19 cellular contexts compared by ENCODE assay signal in genomic region chr6:17098538-17098937, GRCh38. TPM values are rescaled to one million over a fixed set of nuclear protein-coding genes. Genes with fewer than 3 reads are reported as not detected.
DNase-seq lines count a peak whose midpoint lies in the region; ATAC-seq and TF ChIP-seq lines count a peak whose summit lies in the region.
"Had no signal": no experiment of that assay in that cellular context is flagged by ENCODE, and none has a peak within 500 bp of the region (broad histone marks: within the 10 kb centered on the region; RNA-seq: fewer than 3 reads in every experiment).

No MANE protein-coding gene starts in this region.

- H3K4me1 Mint-ChIP-seq in MCF 10A (ENCODE audit: insufficient read depth, unreplicated experiment) = peaks cover 6% of the 10 kb centered on the region
- peaks cover 2% of the 10 kb centered on the region for H3K4me1 Mint-ChIP-seq in activated naive CD4-positive, alpha-beta T cell treated with anti-CD3 and anti-CD28 coated beads, Interleukin-2, amount 10 ng/mL, durations not matched to agents 7 days and 5 days

- peaks cover 14% of the 10 kb centered on the region for H3F3A ChIP-seq in smooth muscle cell (ENCODE audit: low read depth)

- no peaks in the 10 kb centered on the region for H3K9me3 Mint-ChIP-seq in MCF 10A (ENCODE audit: unreplicated experiment)
- H3K9me3 Mint-ChIP-seq in activated naive CD4-positive, alpha-beta T cell treated with anti-CD3 and anti-CD28 coated beads, Interleukin-2, amount 10 ng/mL, durations not matched to agents 7 days and 5 days = no peaks in the 10 kb centered on the region
- H3K9me3 Mint-ChIP-seq: activated CD4-positive, alpha-beta memory T cell treated with anti-CD3 and anti-CD28 coated beads, Interleukin-2, amount 10 ng/mL, durations not matched to agents 7 days and 5 days; naive thymus-derived CD8-positive, alpha-beta T cell had no signal

- H2AFZ ChIP-seq in smooth muscle cell (ENCODE audit: low read depth) = no peak overlapping the region

- ATAC-seq in HG02840 (IDR thresholded peaks at IDR 0.05; ENCODE audit: low FRiP score, unreplicated experiment) = no peak
- ATAC-seq: lower lobe of right lung; naive thymus-derived CD8-positive, alpha-beta T cell had no signal

- no peak for TF ChIP-seq CTCF in MCF 10A (IDR thresholded peaks at IDR 0.05; ENCODE audit: unreplicated experiment)
- TF ChIP-seq CTCF in breast epithelium (IDR thresholded peaks at IDR 0.05) = no peak
- no peak for TF ChIP-seq CTCF in fibroblast of mammary gland (conservative IDR thresholded peaks at IDR 0.05; ENCODE audit: control insufficient read depth, insufficient read depth, low read depth, low read length)
- TF ChIP-seq CTCF in smooth muscle cell (IDR thresholded peaks at IDR 0.05; ENCODE audit: borderline replicate concordance, insufficient read depth, poor library complexity, severe bottlenecking) = no peak

- no peak overlapping the region for H3K27ac Mint-ChIP-seq in MCF 10A (ENCODE audit: low read depth, unreplicated experiment)
- no peak overlapping the region for H3K27ac Mint-ChIP-seq in activated naive CD4-positive, alpha-beta T cell treated with anti-CD3 and anti-CD28 coated beads, Interleukin-2, amount 10 ng/mL, durations not matched to agents 7 days and 5 days
- H3K27ac Mint-ChIP-seq: activated CD4-positive, alpha-beta memory T cell treated with anti-CD3 and anti-CD28 coated beads, Interleukin-2, amount 10 ng/mL, durations not matched to agents 7 days and 5 days; naive thymus-derived CD8-positive, alpha-beta T cell had no signal

- no peaks in the 10 kb centered on the region for H3K9me3 ChIP-seq in breast epithelium
- no peaks in the 10 kb centered on the region for H3K9me3 ChIP-seq in smooth muscle cell (replicated peaks; ENCODE audit: low read depth)
- H3K9me3 ChIP-seq: lower lobe of right lung had no signal

- peak overlapping the region; percentile 20 for H3K4me2 ChIP-seq in smooth muscle cell
- H3K4me2 ChIP-seq: BLaER1 treated with 17β-estradiol and CSF1 and Interleukin-3, amounts not matched to agents 10 nM and 100 nM had no signal

- POLR2A ChIA-PET in MCF 10A (lab: Yijun Ruan, JAX) = interaction anchor here (0.6 to 2.2 kb wide), 3 partner anchors 11 to 460 kb away, joined by 4 to 5 read pairs (median 4); no protein-coding TSS in a partner anchor

- DNase-seq in MCF 10A (ENCODE audit: unreplicated experiment) (peak; percentile 36), breast epithelium (ENCODE audit: low spot score in 2 of 2) (no peak), SK-MEL-5 (ENCODE audit: low read depth, low spot score) (peak; percentile 35), fibroblast of mammary gland (ENCODE audit: low read depth) (peak; percentile 13), smooth muscle cell (lab: John Stamatoyannopoulos, UW; ENCODE audit: unreplicated experiment) (no peak), Ammon's horn (ENCODE audit: low spot score) (no peak)
- no peak for DNase-seq in activated naive CD4-positive, alpha-beta T cell treated with anti-CD3 and anti-CD28 coated beads, Interleukin-2, amount 10 ng/mL, durations not matched to agents 7 days and 5 days
- DNase-seq: activated CD4-positive, alpha-beta memory T cell treated with anti-CD3 and anti-CD28 coated beads, Interleukin-2, amount 10 ng/mL, durations not matched to agents 7 days and 5 days; lower lobe of right lung; naive thymus-derived CD8-positive, alpha-beta T cell; NCI-H146; NCI-H446 treated with DMSO at 0.1 percent for 48 hours; stimulated activated naive CD4-positive, alpha-beta T cell treated with Interleukin-2 at 50 U/mL for 16 hours had no signal

- no peak overlapping the region for H3K4me3 ChIP-seq in breast epithelium
- no peak overlapping the region for H3K4me3 ChIP-seq in fibroblast of mammary gland (ENCODE audit: control insufficient read depth, low read depth, low read length)
- no peak overlapping the region for H3K4me3 ChIP-seq in smooth muscle cell
- H3K4me3 ChIP-seq: BLaER1 treated with 17β-estradiol and CSF1 and Interleukin-3, amounts not matched to agents 10 nM and 100 nM; lower lobe of right lung had no signal

- no peak for TF ChIP-seq POLR2A in breast epithelium (IDR thresholded peaks at IDR 0.05)

- intact Hi-C loops in MCF 10A (cut with micrococcal nuclease) = no loop called here
- intact Hi-C loops in breast epithelium (cut with DNase I; ENCODE audit: low total_unique reads) = no loop called here

- peaks cover 19% of the 10 kb centered on the region for H3K27me3 Mint-ChIP-seq in MCF 10A (ENCODE audit: insufficient read depth, unreplicated experiment)
- H3K27me3 Mint-ChIP-seq in activated naive CD4-positive, alpha-beta T cell treated with anti-CD3 and anti-CD28 coated beads, Interleukin-2, amount 10 ng/mL, durations not matched to agents 7 days and 5 days = peaks cover 31% of the 10 kb centered on the region

- no peaks in the 10 kb centered on the region for H3K79me2 ChIP-seq in smooth muscle cell (ENCODE audit: low read depth)

- H3K4me1 ChIP-seq in breast epithelium (peaks cover 0 to 8% of the 10 kb centered on the region in 2 donors), smooth muscle cell (ENCODE audit: low read depth) (peaks cover 14% of the 10 kb centered on the region)

- no peak overlapping the region for H3K27ac ChIP-seq in breast epithelium
- peak overlapping the region; percentile 2 for H3K27ac ChIP-seq in smooth muscle cell (ENCODE audit: low read depth)
- H3K27ac ChIP-seq: BLaER1 treated with 17β-estradiol and CSF1 and Interleukin-3, amounts not matched to agents 10 nM and 100 nM; lower lobe of right lung; VCaP had no signal

- no peaks in the 10 kb centered on the region for H3K27me3 ChIP-seq in breast epithelium
- peaks cover 28% of the 10 kb centered on the region for H3K27me3 ChIP-seq in smooth muscle cell (ENCODE audit: low read depth)
- H3K27me3 ChIP-seq: BLaER1 treated with 17β-estradiol and CSF1 and Interleukin-3, amounts not matched to agents 10 nM and 100 nM had no signal

- H4K20me1 ChIP-seq in smooth muscle cell (ENCODE audit: low read depth) = no peaks in the 10 kb centered on the region
- H4K20me1 ChIP-seq: BLaER1 treated with 17β-estradiol and CSF1 and Interleukin-3, amounts not matched to agents 10 nM and 100 nM had no signal

- in situ Hi-C loops in SK-MEL-5 (cut with HindIII; ENCODE audit: low pct_unique_long_range_greater_than_20kb, low sequenced_read_pairs) = no loop called here

- H3K36me3 Mint-ChIP-seq in MCF 10A (ENCODE audit: insufficient read depth, unreplicated experiment) = no peaks in the 10 kb centered on the region
- no peaks in the 10 kb centered on the region for H3K36me3 Mint-ChIP-seq in activated naive CD4-positive, alpha-beta T cell treated with anti-CD3 and anti-CD28 coated beads, Interleukin-2, amount 10 ng/mL, durations not matched to agents 7 days and 5 days
- H3K36me3 Mint-ChIP-seq: naive thymus-derived CD8-positive, alpha-beta T cell had no signal

- CTCF ChIA-PET in MCF 10A (lab: Yijun Ruan, JAX) = interaction anchor here (1.0 to 2.2 kb wide), 3 partner anchors 8 to 115 kb away, joined by 3 to 7 read pairs (median 6); no protein-coding TSS in a partner anchor
- CTCF ChIA-PET in activated naive CD4-positive, alpha-beta T cell treated with anti-CD3 and anti-CD28 coated beads, Interleukin-2, amount 10 ng/mL, durations not matched to agents 7 days and 5 days (lab: Charles Lee) = no interaction called here

- H3K36me3 ChIP-seq in breast epithelium (no peaks in the 10 kb centered on the region), smooth muscle cell (ENCODE audit: low read depth) (no peaks in the 10 kb centered on the region)
- H3K36me3 ChIP-seq: BLaER1 treated with 17β-estradiol and CSF1 and Interleukin-3, amounts not matched to agents 10 nM and 100 nM; lower lobe of right lung had no signal

- WGBS in smooth muscle cell (ENCODE audit: low lambda C conversion rate) = 10% methylated on average over 4 of the region's 4 CpGs

- no peak overlapping the region for H3K4me3 Mint-ChIP-seq in MCF 10A (ENCODE audit: unreplicated experiment)
- H3K4me3 Mint-ChIP-seq in activated naive CD4-positive, alpha-beta T cell treated with anti-CD3 and anti-CD28 coated beads, Interleukin-2, amount 10 ng/mL, durations not matched to agents 7 days and 5 days = no peak overlapping the region
- H3K4me3 Mint-ChIP-seq: activated CD4-positive, alpha-beta memory T cell treated with anti-CD3 and anti-CD28 coated beads, Interleukin-2, amount 10 ng/mL, durations not matched to agents 7 days and 5 days; naive thymus-derived CD8-positive, alpha-beta T cell had no signal

- no TSS peak for BruUV-seq in MCF 10A (replicated peaks; lab: Mats Ljungman, UMichigan)

- H3K9ac ChIP-seq in smooth muscle cell (ENCODE audit: low read depth) = no peak overlapping the region
- H3K9ac ChIP-seq: BLaER1 treated with 17β-estradiol and CSF1 and Interleukin-3, amounts not matched to agents 10 nM and 100 nM had no signal

RNA-seq across cellular contexts. Expression of gene STMND1, which starts 3.3 kb away (rescaled TPM):
- total RNA-seq in MCF 10A (2022) (not detected in 2 replicates), breast epithelium (1 to 10 TPM in 1 of 3 donors, under 1 TPM in 1, not detected in 1; 0.98 to 2.5 TPM), smooth muscle cell (not detected in 2 replicates)
- total RNA-seq in SK-MEL-5 (2014; rRNA removed; shearing (Covaris generic)) = not detected in 2 replicates
- polyA plus RNA-seq in SK-MEL-5 (2015; cell fraction: cytosol; rRNA removed) = not detected in 2 replicates
- polyA plus RNA-seq in SK-MEL-5 (2015; cell fraction: nucleus; rRNA removed) = not detected in 2 replicates
- polyA plus RNA-seq in smooth muscle cell = not detected in 2 replicates
- total RNA-seq: A172; activated CD4-positive, alpha-beta memory T cell treated with anti-CD3 and anti-CD28 coated beads, Interleukin-2, amount 10 ng/mL, durations not matched to agents 7 days and 5 days; glomerular endothelial cell; naive thymus-derived CD8-positive, alpha-beta T cell; urinary bladder had no signal
- polyA plus RNA-seq: naive thymus-derived CD8-positive, alpha-beta T cell; urinary bladder had no signal

Comparison
In these comparisons a context has a peak if more than half of its experiments do, and no peak if none do; other contexts are left out.
1. DNase-seq: peak in MCF 10A (single experiment), SK-MEL-5 (single experiment) and fibroblast of mammary gland (single experiment); none in breast epithelium (0 of 2), smooth muscle cell (single experiment), activated naive CD4-positive, alpha-beta T cell treated with anti-CD3 and anti-CD28 coated beads, Interleukin-2, amount 10 ng/mL, durations not matched to agents 7 days and 5 days (single experiment) and Ammon's horn (single experiment).